Comparison of ENCODE assay signal across 22 cellular contexts in genomic region chr1:96979869-96980268, GRCh38.
"Had no signal": no experiment of that assay in that cellular context is flagged by ENCODE, and none has a peak within 500 bp of the region (broad histone marks: within the 10 kb centered on the region; RNA-seq: fewer than 3 reads in every experiment).

No MANE protein-coding gene starts in this region.

- H3K27ac Mint-ChIP-seq: endodermal cell; naive thymus-derived CD4-positive, alpha-beta T cell; stimulated activated memory B cell treated with anti-CD40 and anti-IgM and Interleukin-4, amounts not matched to agents 10 μg/mL and 1 μg/mL and 100 μg/mL, for 72 hours; stimulated activated naive CD8-positive, alpha-beta T cell treated with anti-CD3 and anti-CD28 coated beads, Interleukin-15, amount 100 ng/mL, for 72 hours had no signal

- ATAC-seq: foreskin keratinocyte; left colon; naive thymus-derived CD4-positive, alpha-beta T cell; right cardiac atrium; stimulated activated memory B cell treated with anti-CD40 and anti-IgM and Interleukin-4, amounts not matched to agents 10 μg/mL and 1 μg/mL and 100 μg/mL, for 72 hours; stimulated activated naive CD8-positive, alpha-beta T cell treated with anti-CD3 and anti-CD28 coated beads, Interleukin-15, amount 100 ng/mL, for 72 hours; upper lobe of right lung had no signal

- H3K27ac ChIP-seq: coronary artery, foreskin keratinocyte, hepatocyte, ovary, spleen, testis, tibial nerve, upper lobe of right lung, vagina had no signal

- H3K4me1 Mint-ChIP-seq: naive thymus-derived CD4-positive, alpha-beta T cell; stimulated activated memory B cell treated with anti-CD40 and anti-IgM and Interleukin-4, amounts not matched to agents 10 μg/mL and 1 μg/mL and 100 μg/mL, for 72 hours; stimulated activated naive CD8-positive, alpha-beta T cell treated with anti-CD3 and anti-CD28 coated beads, Interleukin-15, amount 100 ng/mL, for 72 hours had no signal

- H3K4me3 ChIP-seq: coronary artery, hepatocyte, ovary, spleen, testis, tibial nerve, upper lobe of right lung, vagina had no signal

- H3K27me3 Mint-ChIP-seq: stimulated activated memory B cell treated with anti-CD40 and anti-IgM and Interleukin-4, amounts not matched to agents 10 μg/mL and 1 μg/mL and 100 μg/mL, for 72 hours had no signal

- H3K4me2 ChIP-seq: hepatocyte had no signal

- H3K4me3 Mint-ChIP-seq: endodermal cell; naive thymus-derived CD4-positive, alpha-beta T cell; stimulated activated memory B cell treated with anti-CD40 and anti-IgM and Interleukin-4, amounts not matched to agents 10 μg/mL and 1 μg/mL and 100 μg/mL, for 72 hours; stimulated activated naive CD8-positive, alpha-beta T cell treated with anti-CD3 and anti-CD28 coated beads, Interleukin-15, amount 100 ng/mL, for 72 hours had no signal

- H3K27me3 ChIP-seq: foreskin keratinocyte, hepatocyte, ovary, spleen, testis, tibial nerve, upper lobe of right lung, vagina had no signal

- DNase-seq: effector CD4-positive, alpha-beta T cell; endodermal cell; erythroblast; foreskin keratinocyte; head of caudate nucleus; left colon; mammary epithelial cell; naive thymus-derived CD4-positive, alpha-beta T cell; ovary; right cardiac atrium; spleen; stimulated activated CD4-positive, alpha-beta T cell treated with anti-CD3 and anti-CD28 coated beads, Interleukin-15, amount 100 ng/mL, for 24 hours; stimulated activated CD4-positive, alpha-beta T cell treated with anti-CD3 and anti-CD28 coated beads, Interleukin-1b, Interleukin-23, amount 100 ng/mL, for 48 hours; stimulated activated CD4-positive, alpha-beta T cell treated with anti-CD3 and anti-CD28 coated beads, Interleukin-4, amount 100 ng/mL, for 24 hours; stimulated activated naive CD8-positive, alpha-beta T cell treated with anti-CD3 and anti-CD28 coated beads, Interleukin-15, amount 100 ng/mL, for 72 hours; testis; upper lobe of right lung had no signal

- H3K79me2 ChIP-seq: hepatocyte had no signal

- H3K9me3 Mint-ChIP-seq: endodermal cell; stimulated activated memory B cell treated with anti-CD40 and anti-IgM and Interleukin-4, amounts not matched to agents 10 μg/mL and 1 μg/mL and 100 μg/mL, for 72 hours; stimulated activated naive CD8-positive, alpha-beta T cell treated with anti-CD3 and anti-CD28 coated beads, Interleukin-15, amount 100 ng/mL, for 72 hours had no signal

- H3K36me3 Mint-ChIP-seq: stimulated activated memory B cell treated with anti-CD40 and anti-IgM and Interleukin-4, amounts not matched to agents 10 μg/mL and 1 μg/mL and 100 μg/mL, for 72 hours had no signal

- H3K36me3 ChIP-seq: ovary, spleen, tibial nerve, upper lobe of right lung, vagina had no signal

- H3K4me1 ChIP-seq: foreskin keratinocyte, spleen, testis, upper lobe of right lung, vagina had no signal

- H2AFZ ChIP-seq: hepatocyte had no signal

- H3K9me3 ChIP-seq: ovary, spleen, testis, tibial nerve, upper lobe of right lung, vagina had no signal
